In the genomic region with DNA sequence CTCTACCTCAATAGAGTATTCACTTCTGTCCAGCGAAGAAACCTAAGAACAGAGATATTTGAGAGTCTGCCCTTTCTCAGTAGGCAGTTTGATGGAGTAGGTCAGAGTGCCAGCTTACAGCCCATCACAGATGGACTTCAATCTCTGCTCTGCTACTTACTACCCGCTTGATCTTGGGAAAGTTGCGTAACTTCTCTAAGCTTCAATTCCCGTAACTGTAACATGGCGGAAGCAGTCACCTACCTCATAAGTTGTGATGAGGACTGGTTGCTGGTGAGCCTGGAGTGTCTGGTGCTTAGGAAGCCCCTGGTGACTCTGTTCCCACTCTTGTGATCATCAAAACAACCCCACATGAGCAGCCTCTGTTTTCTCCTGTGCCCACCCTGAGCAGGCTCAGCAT, we compare ENCODE assay signal across 9 cellular contexts. TPM values are rescaled to one million over a fixed set of nuclear protein-coding genes. Genes with fewer than 3 reads are reported as not detected.
"Had no signal": no experiment of that assay in that cellular context is flagged by ENCODE, and none has a peak within 500 bp of the region (broad histone marks: within the 10 kb centered on the region; RNA-seq: fewer than 3 reads in every experiment).

No MANE protein-coding gene starts in this region.

- H2AFZ ChIP-seq: GM23248 had no signal

- FAIRE-seq: H54, HTR-8/SVneo had no signal

- H3K27ac ChIP-seq: GM23248 had no signal

- H3K4me1 Mint-ChIP-seq: IgD-negative memory B cell had no signal

- DNase-seq: GM23248, GOT3, H9, HCEC 1CT, KG1 had no signal

- H3K4me3 ChIP-seq: GM23248 had no signal

- H3K4me3 Mint-ChIP-seq: H9, IgD-negative memory B cell had no signal

- H3K9ac ChIP-seq: GM23248 had no signal

- H3K27ac Mint-ChIP-seq: H9, IgD-negative memory B cell had no signal

RNA-seq across cellular contexts. Expression of a gene that starts 31.0 kb away (rescaled TPM):
- total RNA-seq: GM23248, HT-29 had no signal
- polyA plus RNA-seq: GM23248, IgD-negative memory B cell had no signal
